ENCODE assay signal across 10 cellular contexts in genomic region chr9:73155389-73155788, GRCh38. TPM values are rescaled to one million over a fixed set of nuclear protein-coding genes. Genes with fewer than 3 reads are reported as not detected.
DNase-seq lines count a peak whose midpoint lies in the region; ATAC-seq, FAIRE-seq and TF ChIP-seq lines count a peak whose summit lies in the region.
"Had no signal": no experiment of that assay in that cellular context is flagged by ENCODE, and none has a peak within 500 bp of the region (broad histone marks: within the 10 kb centered on the region; RNA-seq: fewer than 3 reads in every experiment).

No MANE protein-coding gene starts in this region.

- H3K27ac Mint-ChIP-seq in MCF 10A (ENCODE audit: low read depth, unreplicated experiment) = peak overlapping the region; percentile 97

- ATAC-seq in gastrocnemius medialis (no peak), HG03571 (IDR thresholded peaks at IDR 0.05; ENCODE audit: unreplicated experiment) (no peak)

- POLR2A ChIA-PET in MCF 10A (lab: Yijun Ruan, JAX) = interaction anchor here (0.8 to 5.1 kb wide), 15 partner anchors 10 to 50 kb away, joined by 3 to 95 read pairs (median 6); no protein-coding TSS in a partner anchor

- H3K9me3 Mint-ChIP-seq in MCF 10A (ENCODE audit: unreplicated experiment) = no peaks in the 10 kb centered on the region

- H3K4me2 ChIP-seq in BLaER1 treated with 17β-estradiol and CSF1 and Interleukin-3, amounts not matched to agents 10 nM and 100 nM = peak overlapping the region in 7 of 11 experiments; percentile 67 to 96 (median 81); a peak in 13 of 22 replicates

- peak overlapping the region in 2 of 11 experiments; percentile 18 to 87; a peak in 2 of 22 replicates for H3K9ac ChIP-seq in BLaER1 treated with 17β-estradiol and CSF1 and Interleukin-3, amounts not matched to agents 10 nM and 100 nM

- H3K4me3 ChIP-seq in BLaER1 treated with 17β-estradiol and CSF1 and Interleukin-3, amounts not matched to agents 10 nM and 100 nM = peak overlapping the region in 4 of 10 experiments; percentile 66 to 80 (median 70); a peak in 7 of 20 replicates
- peak overlapping the region; percentile 40 for H3K4me3 ChIP-seq in Jurkat, Clone E6-1 (ENCODE audit: low read length)
- H3K4me3 ChIP-seq in mononuclear cell (ENCODE audit: low read length) (peak overlapping the region; percentile 18), gastrocnemius medialis (peak overlapping the region in 1 of 4 donors; percentile 7)

- in situ Hi-C loops in gastrocnemius medialis (cut with MboI; ENCODE audit: low sequenced_read_pairs in 4 of 4) = no loop called here

- TF ChIP-seq CTCF in MCF 10A (IDR thresholded peaks at IDR 0.05; ENCODE audit: unreplicated experiment) = no peak
- TF ChIP-seq CTCF in gastrocnemius medialis (IDR thresholded peaks at IDR 0.05 in 4 of 5, conservative IDR thresholded peaks at IDR 0.05 in 1 of 5) = no peak

- peaks cover 0 to 64% (median 17%) of the 10 kb centered on the region in 11 experiments; a peak in 12 of 22 replicates for H3K36me3 ChIP-seq in BLaER1 treated with 17β-estradiol and CSF1 and Interleukin-3, amounts not matched to agents 10 nM and 100 nM
- H3K36me3 ChIP-seq in gastrocnemius medialis = no peaks in the 10 kb centered on the region

- TF ChIP-seq POLR2A in gastrocnemius medialis (IDR thresholded peaks at IDR 0.05) (no peak), GM12891 (IDR thresholded peaks at IDR 0.05; ENCODE audit: low read depth, low read length) (no peak)

- H3K27me3 ChIP-seq in BLaER1 treated with 17β-estradiol and CSF1 and Interleukin-3, amounts not matched to agents 10 nM and 100 nM = no peaks in the 10 kb centered on the region
- H3K27me3 ChIP-seq in mononuclear cell (ENCODE audit: insufficient read depth, low read length) = no peaks in the 10 kb centered on the region
- H3K27me3 ChIP-seq in gastrocnemius medialis = no peaks in the 10 kb centered on the region

- H3K27ac ChIP-seq in BLaER1 treated with 17β-estradiol and CSF1 and Interleukin-3, amounts not matched to agents 10 nM and 100 nM = peak overlapping the region in 6 of 11 experiments; percentile 10 to 92 (median 66); a peak in 4 of 22 replicates
- peak overlapping the region in 1 of 4 donors; percentile 67 for H3K27ac ChIP-seq in gastrocnemius medialis

- H4K20me1 ChIP-seq in BLaER1 treated with 17β-estradiol and CSF1 and Interleukin-3, amounts not matched to agents 10 nM and 100 nM = peaks cover 0 to 58% (median 0%) of the 10 kb centered on the region in 11 experiments; a peak in 7 of 22 replicates

- CTCF ChIA-PET in MCF 10A (lab: Yijun Ruan, JAX) = interaction anchor here (1.0 to 1.8 kb wide), 4 partner anchors 22 to 48 kb away, joined by 3 to 13 read pairs (median 5); no protein-coding TSS in a partner anchor

- H3K9me3 ChIP-seq in BLaER1 treated with 17β-estradiol and CSF1 and Interleukin-3, amounts not matched to agents 10 nM and 100 nM (replicated peaks in 1 of 11) = peaks cover 0 to 9% (median 0%) of the 10 kb centered on the region in 11 experiments; a peak in 4 of 22 replicates
- no peaks in the 10 kb centered on the region for H3K9me3 ChIP-seq in mononuclear cell (ENCODE audit: low read depth, low read length)
- H3K9me3 ChIP-seq in gastrocnemius medialis = no peaks in the 10 kb centered on the region

- peak overlapping the region; percentile 88 for H3K4me3 Mint-ChIP-seq in MCF 10A (ENCODE audit: unreplicated experiment)

- no TSS peak for BruUV-seq in MCF 10A (replicated peaks; lab: Mats Ljungman, UMichigan)

- H3K36me3 Mint-ChIP-seq in MCF 10A (ENCODE audit: insufficient read depth, unreplicated experiment) = peaks cover 89% of the 10 kb centered on the region

- FAIRE-seq in GM12891 (lab: Jason Lieb, UNC) = no peak

- H3K4me1 Mint-ChIP-seq in MCF 10A (ENCODE audit: insufficient read depth, unreplicated experiment) = peaks cover 30% of the 10 kb centered on the region

- peaks cover 0 to 63% (median 43%) of the 10 kb centered on the region in 10 experiments; a peak in 14 of 20 replicates for H3K4me1 ChIP-seq in BLaER1 treated with 17β-estradiol and CSF1 and Interleukin-3, amounts not matched to agents 10 nM and 100 nM
- peaks cover 43% of the 10 kb centered on the region for H3K4me1 ChIP-seq in mononuclear cell (ENCODE audit: insufficient read depth, low read length)
- peaks cover 12 to 13% of the 10 kb centered on the region in 2 donors for H3K4me1 ChIP-seq in gastrocnemius medialis

- intact Hi-C loops in MCF 10A (cut with micrococcal nuclease) (no loop called here), gastrocnemius medialis (cut with DNase I; ENCODE audit: low total_unique reads) (no loop called here)

- peak; percentile 80 for DNase-seq in Jurkat, Clone E6-1 (ENCODE audit: low read depth, low spot score)
- no peak for DNase-seq in MCF 10A (ENCODE audit: unreplicated experiment)
- no peak for DNase-seq in gastrocnemius medialis
- no peak for DNase-seq in GM12891 (ENCODE audit: insufficient read length, low spot score)
- DNase-seq in iPS-NIHi7 (ENCODE audit: extremely low spot score) = no peak
- DNase-seq: kidney, NCI-H1930 had no signal

- no peaks in the 10 kb centered on the region for H3K27me3 Mint-ChIP-seq in MCF 10A (ENCODE audit: insufficient read depth, unreplicated experiment)

TF ChIP-seq in GM12891, 5 proteins besides CTCF, POLR2A, EP300 and RAD21:
- TF ChIP-seq PAX5 (IDR thresholded peaks at IDR 0.05; ENCODE audit: insufficient read depth, low read length, severe bottlenecking) (no peak), SPI1 (IDR thresholded peaks at IDR 0.05; ENCODE audit: low read depth, low read length) (no peak), TAF1 (IDR thresholded peaks at IDR 0.05; ENCODE audit: low read depth, low read length) (no peak)
TF ChIP-seq in GM12891: peak in this region for 0.

RNA-seq across cellular contexts. Expression of gene ANXA1, which starts 3.7 kb away (rescaled TPM):
- 11.2 TPM for polyA plus RNA-seq in Jurkat, Clone E6-1 (2012; ENCODE audit: insufficient read depth, insufficient read length)
- total RNA-seq in MCF 10A (2022) = 731 and 810 TPM in 2 replicates
- 653 TPM for total RNA-seq in mononuclear cell
- total RNA-seq in gastrocnemius medialis = 10 to 100 TPM; 22.2 to 41.7 (median 31.1) TPM
- 13.0 TPM for polyA plus RNA-seq in GM12891 (2012; ENCODE audit: low read depth, missing spikeins)

Comparison
In these comparisons a context has a peak if more than half of its experiments do, and no peak if none do; other contexts are left out.
1. RNA of gene ANXA1, which starts 3.7 kb away (total RNA-seq): 731 to 810 TPM in MCF 10A and 653 TPM in mononuclear cell (single experiment); 22.2 to 41.7 TPM in gastrocnemius medialis; every median in the first group is over 10 times any median in the second.